8 cellular contexts compared by ENCODE assay signal in the genomic region with DNA sequence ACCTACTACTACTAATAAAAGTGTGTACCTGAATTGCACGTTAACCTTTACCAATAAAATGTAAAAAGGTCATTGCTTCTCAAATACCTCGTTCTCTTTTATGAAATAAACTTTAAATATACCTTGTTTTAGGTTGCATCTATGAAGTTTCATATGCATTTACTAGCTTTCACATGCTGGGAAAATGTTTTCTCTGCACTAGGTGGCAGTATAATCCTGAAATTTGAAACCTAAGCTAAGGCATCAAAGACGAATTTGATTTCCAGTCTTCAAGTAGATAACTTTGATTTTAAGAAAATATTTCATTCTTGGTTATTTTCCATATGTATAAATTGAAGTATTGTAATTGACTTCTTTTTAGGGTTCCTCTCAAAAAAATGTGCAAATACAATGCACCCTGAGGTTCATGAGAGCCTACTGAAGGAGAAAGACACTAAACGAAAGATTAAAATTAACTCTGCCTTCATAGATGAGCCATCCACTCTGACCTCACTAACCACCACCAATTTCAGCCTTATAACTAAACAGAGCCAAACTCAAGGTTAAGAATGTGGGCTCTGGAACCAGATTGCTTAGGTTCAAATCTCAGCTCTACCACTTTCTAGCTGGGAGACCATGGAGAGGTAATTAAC. TPM values are rescaled to one million over a fixed set of nuclear protein-coding genes. Genes with fewer than 3 reads are reported as not detected.
A peak's percentile ranks its signal among the peaks of the same experiment; 100 is the strongest.
DNase-seq lines count a peak whose midpoint lies in the region; ATAC-seq, FAIRE-seq and TF ChIP-seq lines count a peak whose summit lies in the region.

No MANE protein-coding gene starts in this region.

- peaks cover 73% of the 10 kb centered on the region for H3K27me3 ChIP-seq in HCT116 (ENCODE audit: insufficient read depth, low read length)
- peaks cover 0 to 8% (median 0%) of the 10 kb centered on the region in 4 donors for H3K27me3 ChIP-seq in esophagus muscularis mucosa

- no TSS peak for BruUV-seq in HCT116 (replicated peaks; lab: Mats Ljungman, UMichigan)

- POLR2A ChIA-PET in HCT116 (lab: Charles Lee) = no interaction called here

- RAD21 ChIA-PET in HCT116 (lab: Charles Lee; ENCODE audit: low non-redundant PET in 1 of 2, low total read pairs in 2 of 2, uncharacterized antibody in 2 of 2, unreplicated experiment in 2 of 2) = interaction anchor here (0.8 to 1.4 kb wide), 4 partner anchors 59 to 377 kb away, joined by 3 to 5 read pairs (median 4); no protein-coding TSS in a partner anchor

- H3K9me3 ChIP-seq in HCT116 (ENCODE audit: control insufficient read depth in 1 of 2, insufficient read depth in 1 of 2, low read depth in 1 of 2, low read length in 2 of 2) = no peaks in the 10 kb centered on the region
- no peaks in the 10 kb centered on the region for H3K9me3 ChIP-seq in esophagus muscularis mucosa

- H2AFZ ChIP-seq in HCT116 (ENCODE audit: low read depth, low read length, poor library complexity, severe bottlenecking) = no peak overlapping the region

- H3K4me3 ChIP-seq in HCT116 (replicated peaks in 1 of 2; ENCODE audit: low read depth in 1 of 2, low read length in 2 of 2) (no peak overlapping the region), esophagus muscularis mucosa (no peak overlapping the region)

- ATAC-seq in HCT116 (no peak), GM19324 (IDR thresholded peaks at IDR 0.05; ENCODE audit: low FRiP score, unreplicated experiment) (no peak), GM18520 (IDR thresholded peaks at IDR 0.05; ENCODE audit: unreplicated experiment) (no peak), GM21423 (IDR thresholded peaks at IDR 0.05; ENCODE audit: unreplicated experiment) (no peak)

- no peaks in the 10 kb centered on the region for H3K9me2 ChIP-seq in HCT116 (ENCODE audit: insufficient read depth)

- intact Hi-C loops in HCT116 (cut with micrococcal nuclease) (loop anchor here (1.0 to 5.0 kb wide), 4 partner anchors 59 to 703 kb away; no protein-coding TSS in a partner anchor), esophagus muscularis mucosa (cut with DNase I) (loop anchor here (5.0 kb wide), 1 partner anchor 57 kb away; no protein-coding TSS in a partner anchor)

- H3K27ac ChIP-seq in HCT116 (ENCODE audit: low read depth, low read length) (no peak overlapping the region), esophagus muscularis mucosa (replicated peaks in 1 of 4) (no peak overlapping the region)

- peak; percentile 79 for FAIRE-seq in RCC 7860 (lab: Jason Lieb, UNC)

- no peaks in the 10 kb centered on the region for H3K79me2 ChIP-seq in HCT116 (ENCODE audit: insufficient read depth, low read length)

- no peaks in the 10 kb centered on the region for H3K36me3 ChIP-seq in HCT116 (ENCODE audit: control insufficient read depth in 1 of 2, insufficient read depth in 2 of 2, low read length in 2 of 2)
- no peaks in the 10 kb centered on the region for H3K36me3 ChIP-seq in esophagus muscularis mucosa

- TF ChIP-seq POLR2A in HCT116 (IDR thresholded peaks at IDR 0.05; ENCODE audit: borderline replicate concordance, extremely low read depth, insufficient read depth, insufficient read length) (no peak), esophagus muscularis mucosa (IDR thresholded peaks at IDR 0.05; ENCODE audit: low read depth) (no peak)

- TF ChIP-seq CTCF in HCT116 (IDR thresholded peaks at IDR 0.05 in 2 of 3, conservative IDR thresholded peaks at IDR 0.05 in 1 of 3; ENCODE audit: borderline replicate concordance in 1 of 3, insufficient read depth in 1 of 3, low read depth in 2 of 3, low read length in 2 of 3) = peak; percentile 60 to 75 (median 64); a peak in 5 of 6 replicates
- peak; percentile 44 to 54 (median 50) for TF ChIP-seq CTCF in esophagus muscularis mucosa (IDR thresholded peaks at IDR 0.05)

- no peak for TF ChIP-seq EP300 in esophagus muscularis mucosa (IDR thresholded peaks at IDR 0.05)

- TF ChIP-seq RAD21 in HCT116 (IDR thresholded peaks at IDR 0.05; ENCODE audit: low read depth) = peak; percentile 72

- no peak overlapping the region for H3K4me2 ChIP-seq in HCT116 (ENCODE audit: low read length)

- WGBS in esophagus muscularis mucosa = 23% methylated on average over 4 of the region's 4 CpGs

- peaks cover 0 to 8% of the 10 kb centered on the region in 2 experiments; a peak in 2 of 4 replicates for H3K4me1 ChIP-seq in HCT116 (ENCODE audit: control insufficient read depth in 1 of 2, insufficient read depth in 2 of 2, low read length in 2 of 2)
- H3K4me1 ChIP-seq in esophagus muscularis mucosa = no peaks in the 10 kb centered on the region

- CTCF ChIA-PET in HCT116 (lab: Charles Lee) = interaction anchor here (0.6 to 4.3 kb wide), 22 partner anchors 13 to 702 kb away, joined by 3 to 72 read pairs (median 6); partner anchors contain the start of gene FAM135A

- no peak overlapping the region for H3K9ac ChIP-seq in HCT116 (ENCODE audit: low read length)

- DNase-seq in COLO668 (lab: John Stamatoyannopoulos, UW; ENCODE audit: unreplicated experiment) (peak; percentile 0), HCT116 (ENCODE audit: low read depth, low spot score) (peak; percentile 40), RCC 7860 (ENCODE audit: low spot score) (peak; percentile 18), esophagus muscularis mucosa (ENCODE audit: extremely low spot score) (no peak), pons (ENCODE audit: low spot score) (peak; percentile 79)

- H4K20me1 ChIP-seq in HCT116 (ENCODE audit: insufficient read depth) = peaks cover 6% of the 10 kb centered on the region; the same call in 1 of the 2 replicates

TF ChIP-seq in HCT116, 20 proteins besides CTCF, POLR2A, EP300 and RAD21:
- TF ChIP-seq POLR2AphosphoS5 (IDR thresholded peaks at IDR 0.05; ENCODE audit: low read depth, low read length) = no peak
- no peak for TF ChIP-seq CEBPB (IDR thresholded peaks at IDR 0.05; ENCODE audit: low read depth)
- TF ChIP-seq EZH2 (IDR thresholded peaks at IDR 0.05) = no peak
- TF ChIP-seq SP1 (IDR thresholded peaks at IDR 0.05; ENCODE audit: low read depth) = no peak
- no peak for TF ChIP-seq ZFX (IDR thresholded peaks at IDR 0.05)
- TF ChIP-seq EZH2phosphoT487 (IDR thresholded peaks at IDR 0.05; ENCODE audit: borderline replicate concordance) = no peak
- TF ChIP-seq JUND (IDR thresholded peaks at IDR 0.05) = no peak
- TF ChIP-seq ZNF274 (IDR thresholded peaks at IDR 0.05; ENCODE audit: low read depth, low read length) = no peak
- TF ChIP-seq EGR1 (IDR thresholded peaks at IDR 0.05; ENCODE audit: low read depth) = no peak
- TF ChIP-seq ELF1 (IDR thresholded peaks at IDR 0.05; ENCODE audit: borderline replicate concordance, low read depth) = no peak
- TF ChIP-seq SIN3A (IDR thresholded peaks at IDR 0.05; ENCODE audit: low read depth) = no peak
- TF ChIP-seq ATF3 (IDR thresholded peaks at IDR 0.05) = no peak
- TF ChIP-seq, protein P1, sequence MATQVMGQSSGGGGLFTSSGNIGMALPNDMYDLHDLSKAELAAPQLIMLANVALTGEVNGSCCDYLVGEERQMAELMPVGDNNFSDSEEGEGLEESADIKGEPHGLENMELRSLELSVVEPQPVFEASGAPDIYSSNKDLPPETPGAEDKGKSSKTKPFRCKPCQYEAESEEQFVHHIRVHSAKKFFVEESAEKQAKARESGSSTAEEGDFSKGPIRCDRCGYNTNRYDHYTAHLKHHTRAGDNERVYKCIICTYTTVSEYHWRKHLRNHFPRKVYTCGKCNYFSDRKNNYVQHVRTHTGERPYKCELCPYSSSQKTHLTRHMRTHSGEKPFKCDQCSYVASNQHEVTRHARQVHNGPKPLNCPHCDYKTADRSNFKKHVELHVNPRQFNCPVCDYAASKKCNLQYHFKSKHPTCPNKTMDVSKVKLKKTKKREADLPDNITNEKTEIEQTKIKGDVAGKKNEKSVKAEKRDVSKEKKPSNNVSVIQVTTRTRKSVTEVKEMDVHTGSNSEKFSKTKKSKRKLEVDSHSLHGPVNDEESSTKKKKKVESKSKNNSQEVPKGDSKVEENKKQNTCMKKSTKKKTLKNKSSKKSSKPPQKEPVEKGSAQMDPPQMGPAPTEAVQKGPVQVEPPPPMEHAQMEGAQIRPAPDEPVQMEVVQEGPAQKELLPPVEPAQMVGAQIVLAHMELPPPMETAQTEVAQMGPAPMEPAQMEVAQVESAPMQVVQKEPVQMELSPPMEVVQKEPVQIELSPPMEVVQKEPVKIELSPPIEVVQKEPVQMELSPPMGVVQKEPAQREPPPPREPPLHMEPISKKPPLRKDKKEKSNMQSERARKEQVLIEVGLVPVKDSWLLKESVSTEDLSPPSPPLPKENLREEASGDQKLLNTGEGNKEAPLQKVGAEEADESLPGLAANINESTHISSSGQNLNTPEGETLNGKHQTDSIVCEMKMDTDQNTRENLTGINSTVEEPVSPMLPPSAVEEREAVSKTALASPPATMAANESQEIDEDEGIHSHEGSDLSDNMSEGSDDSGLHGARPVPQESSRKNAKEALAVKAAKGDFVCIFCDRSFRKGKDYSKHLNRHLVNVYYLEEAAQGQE (IDR thresholded peaks at IDR 0.05; ENCODE audit: low read depth) = no peak
- no peak for TF ChIP-seq TCF7L2 (IDR thresholded peaks at IDR 0.05; ENCODE audit: borderline replicate concordance, extremely low read depth, insufficient read depth, insufficient read length)

RNA-seq across cellular contexts. Expression of gene COL9A1, which starts 7.3 kb away (rescaled TPM):
- total RNA-seq in HCT116 (2021; ENCODE audit: unreplicated experiment) (not detected), esophagus muscularis mucosa (1 to 10 TPM in 1 of 4 donors, under 1 TPM in 3; 0.34 to 1.7 (median 0.77) TPM)
- not detected in 2 replicates for polyA plus RNA-seq in HCT116 (2012)
